In the genomic region with DNA sequence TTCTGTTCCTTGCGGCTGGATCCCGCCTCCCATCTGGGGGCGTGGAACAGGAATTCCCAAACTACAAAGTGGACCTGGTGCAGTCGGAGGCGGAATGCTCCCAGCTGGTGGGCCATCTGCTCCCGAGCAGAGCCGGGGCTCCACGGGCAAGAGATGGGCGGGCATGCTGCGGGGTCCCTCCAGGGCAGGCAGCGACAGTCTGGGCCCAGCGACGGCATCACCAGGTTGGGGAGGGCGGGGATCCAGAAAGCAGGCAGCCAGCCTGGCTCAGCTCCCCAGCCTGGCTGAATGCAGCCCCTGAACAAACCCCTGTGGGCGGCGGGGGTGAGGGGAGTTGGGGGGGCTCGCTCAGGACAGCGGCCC, we compare ENCODE assay signal across 17 cellular contexts. TPM values are rescaled to one million over a fixed set of nuclear protein-coding genes. Genes with fewer than 3 reads are reported as not detected.
DNase-seq lines count a peak whose midpoint lies in the region; ATAC-seq and TF ChIP-seq lines count a peak whose summit lies in the region.
"Had no signal": no experiment of that assay in that cellular context is flagged by ENCODE, and none has a peak within 500 bp of the region (broad histone marks: within the 10 kb centered on the region; RNA-seq: fewer than 3 reads in every experiment).

No MANE protein-coding gene starts in this region.

- peaks cover 6% of the 10 kb centered on the region for H3K9me3 ChIP-seq in WERI-Rb-1 (ENCODE audit: severe bottlenecking)
- H3K9me3 ChIP-seq in Caco-2 = no peaks in the 10 kb centered on the region; the same call in 1 of the 2 replicates
- H3K9me3 ChIP-seq: A549, BE2C had no signal

- CTCF ChIA-PET in Caco-2 (lab: Charles Lee) = no interaction called here

- H3K36me3 ChIP-seq in WERI-Rb-1 = no peaks in the 10 kb centered on the region
- no peaks in the 10 kb centered on the region for H3K36me3 ChIP-seq in Caco-2 (ENCODE audit: control insufficient read depth, insufficient read depth, low read length)
- H3K36me3 ChIP-seq: BE2C had no signal

- TF ChIP-seq CTCF in WERI-Rb-1 (IDR thresholded peaks at IDR 0.05; ENCODE audit: low read depth, low read length) (no peak), Caco-2 (IDR thresholded peaks at IDR 0.05; ENCODE audit: insufficient read depth in 1 of 2, low read depth in 1 of 2, low read length in 1 of 2, severe bottlenecking in 1 of 2, unreplicated experiment in 1 of 2) (no peak)

- no peak overlapping the region for H3K4me3 Mint-ChIP-seq in Caco-2 (ENCODE audit: unreplicated experiment)
- H3K4me3 Mint-ChIP-seq: CD8-positive, alpha-beta memory T cell had no signal

- H3K4me1 ChIP-seq in Caco-2 = peaks cover 11% of the 10 kb centered on the region
- H3K4me1 ChIP-seq: BE2C had no signal

- peaks cover 4% of the 10 kb centered on the region for H3K27me3 ChIP-seq in WERI-Rb-1 (ENCODE audit: insufficient read depth, low read depth, severe bottlenecking)
- no peaks in the 10 kb centered on the region for H3K27me3 ChIP-seq in Caco-2 (replicated peaks; ENCODE audit: control insufficient read depth, insufficient read depth, low read length)
- H3K27me3 ChIP-seq: BE2C had no signal

- H3K4me1 Mint-ChIP-seq in Caco-2 (ENCODE audit: low read depth, unreplicated experiment) = no peaks in the 10 kb centered on the region

- intact Hi-C loops in Caco-2 (cut with micrococcal nuclease; ENCODE audit: unreplicated experiment) = no loop called here

- H3K27ac ChIP-seq in WERI-Rb-1 = peak overlapping the region; percentile 71
- H3K27ac ChIP-seq: A549, HL-60 had no signal

- no TSS peak for BruUV-seq in Caco-2 (replicated peaks; lab: Mats Ljungman, UMichigan)

- no peaks in the 10 kb centered on the region for H3K9me3 Mint-ChIP-seq in Caco-2 (ENCODE audit: unreplicated experiment)

- H3K36me3 Mint-ChIP-seq in Caco-2 (ENCODE audit: insufficient read depth, unreplicated experiment) = no peaks in the 10 kb centered on the region
- H3K36me3 Mint-ChIP-seq: CD8-positive, alpha-beta memory T cell had no signal

- H3K27ac Mint-ChIP-seq in Caco-2 (ENCODE audit: unreplicated experiment) = no peak overlapping the region
- H3K27ac Mint-ChIP-seq: CD8-positive, alpha-beta memory T cell had no signal

- no peaks in the 10 kb centered on the region for H3K27me3 Mint-ChIP-seq in Caco-2 (ENCODE audit: insufficient read depth, unreplicated experiment)

- DNase-seq in DMS 273 treated with DMSO at 0.1 percent for 48 hours (lab: John Stamatoyannopoulos, UW) (peak; percentile 56), NCI-H1694 treated with DMSO at 0.1 percent for 48 hours (lab: John Stamatoyannopoulos, UW) (peak; percentile 73), WERI-Rb-1 (peak; percentile 88), Caco-2 (no peak), H4 (ENCODE audit: low spot score) (no peak)
- DNase-seq: BE2C; Calu3; CD8-positive, alpha-beta memory T cell; DMS153; DMS79 treated with DMSO at 0.1 percent for 48 hours; EL; GDM1; HCEC 1CT had no signal

- no peak overlapping the region for H3K4me3 ChIP-seq in WERI-Rb-1 (ENCODE audit: low read depth, low read length)
- no peak overlapping the region for H3K4me3 ChIP-seq in Caco-2 (ENCODE audit: low read depth, low read length)
- H3K4me3 ChIP-seq: A549 had no signal

- POLR2A ChIA-PET in Caco-2 (lab: Charles Lee) = no interaction called here

- no peak for ATAC-seq in HG03354 (IDR thresholded peaks at IDR 0.05; ENCODE audit: poor library complexity, severe bottlenecking, unreplicated experiment)
- no peak for ATAC-seq in GM18517 (IDR thresholded peaks at IDR 0.05; ENCODE audit: unreplicated experiment)
- ATAC-seq: A549 had no signal

RNA-seq across cellular contexts. Expression of gene MEGF6, which starts 3.6 kb away (rescaled TPM):
- 12.1 and 13.3 TPM in 2 replicates for total RNA-seq in Caco-2 (2022)
- total RNA-seq in H4 (2014; rRNA removed; shearing (Covaris generic)) = 0.58 and 1.1 TPM in 2 replicates

RNA-seq across cellular contexts. Expression of gene TPRG1L, which starts 17.1 kb away (rescaled TPM):
- total RNA-seq in Caco-2 (2022) = 39.0 and 43.9 TPM in 2 replicates
- total RNA-seq in H4 (2014; rRNA removed; shearing (Covaris generic)) = 10.9 and 11.7 TPM in 2 replicates

RNA-seq across cellular contexts. Expression of gene WRAP73, which starts 42.2 kb away (rescaled TPM):
- 25.1 and 31.6 TPM in 2 replicates for total RNA-seq in Caco-2 (2022)
- total RNA-seq in H4 (2014; rRNA removed; shearing (Covaris generic)) = 23.8 and 29.5 TPM in 2 replicates

RNA-seq across cellular contexts. Expression of gene TP73, which starts 44.6 kb away (rescaled TPM):
- 11.7 and 11.9 TPM in 2 replicates for total RNA-seq in Caco-2 (2022)
- total RNA-seq in H4 (2014; rRNA removed; shearing (Covaris generic)) = 1.5 and 2.0 TPM in 2 replicates

Comparison
In these comparisons a context has a peak if more than half of its experiments do, and no peak if none do; other contexts are left out.
1. DNase-seq: peak in DMS 273 treated with DMSO at 0.1 percent for 48 hours (single experiment), NCI-H1694 treated with DMSO at 0.1 percent for 48 hours (single experiment) and WERI-Rb-1 (single experiment); none in Caco-2 (0 of 2) and H4 (single experiment).